ENCODE assay signal across 10 cellular contexts in the genomic region with DNA sequence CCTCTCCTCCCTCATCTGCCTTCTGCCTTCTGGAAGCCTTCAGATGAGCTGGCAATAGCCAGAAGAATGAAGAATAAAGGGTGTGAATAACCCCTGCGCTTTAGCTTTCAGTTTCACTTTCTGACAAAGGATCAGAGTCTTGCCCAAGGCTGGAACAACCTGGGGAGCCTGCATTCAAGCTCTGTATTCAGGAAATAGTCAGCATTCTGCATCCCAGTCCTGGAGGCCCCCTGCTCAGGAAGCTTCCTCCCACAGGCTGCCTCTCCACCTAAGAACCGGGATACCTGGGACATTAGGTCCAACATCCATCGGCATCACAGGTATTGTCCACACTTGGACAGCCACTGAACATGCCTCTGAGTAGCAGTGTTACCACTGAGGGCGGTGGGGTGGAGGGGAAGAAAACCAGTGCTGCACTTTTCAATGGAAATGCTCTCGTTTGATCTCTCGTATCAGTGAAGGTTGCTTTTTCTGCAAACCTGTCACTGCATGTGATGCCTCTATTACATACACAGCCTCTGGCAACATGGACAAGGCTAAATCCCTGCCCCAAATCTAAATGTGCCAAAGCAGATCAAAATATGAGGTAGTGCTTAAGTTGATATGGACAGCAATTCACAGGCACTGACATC. TPM values are rescaled to one million over a fixed set of nuclear protein-coding genes. Genes with fewer than 3 reads are reported as not detected.
DNase-seq lines count a peak whose midpoint lies in the region; ATAC-seq and TF ChIP-seq lines count a peak whose summit lies in the region.
"Had no signal": no experiment of that assay in that cellular context is flagged by ENCODE, and none has a peak within 500 bp of the region (broad histone marks: within the 10 kb centered on the region; RNA-seq: fewer than 3 reads in every experiment).

No MANE protein-coding gene starts in this region.

- POLR2A ChIA-PET in CD8-positive, alpha-beta T cell (lab: Charles Lee), result no interaction called here
- POLR2A ChIA-PET in activated CD8-positive, alpha-beta T cell treated with anti-CD3 and anti-CD28 coated beads for 36 hours (lab: Charles Lee), result no interaction called here

- no peaks in the 10 kb centered on the region for H3K27me3 Mint-ChIP-seq in CD8-positive, alpha-beta T cell (ENCODE audit: low read depth)
- H3K27me3 Mint-ChIP-seq in activated CD8-positive, alpha-beta T cell treated with anti-CD3 and anti-CD28 coated beads for 36 hours, result no peaks in the 10 kb centered on the region

- peaks cover 12% of the 10 kb centered on the region for H3K4me1 Mint-ChIP-seq in CD8-positive, alpha-beta T cell (ENCODE audit: low read depth)
- peaks cover 7% of the 10 kb centered on the region for H3K4me1 Mint-ChIP-seq in activated CD8-positive, alpha-beta T cell treated with anti-CD3 and anti-CD28 coated beads for 36 hours (ENCODE audit: low read depth)

- no peaks in the 10 kb centered on the region for H3K4me1 ChIP-seq in CD8-positive, alpha-beta T cell (ENCODE audit: insufficient read depth, low read length)

- ATAC-seq in CD8-positive, alpha-beta T cell, result no peak
- ATAC-seq in HG03045 (IDR thresholded peaks at IDR 0.05; ENCODE audit: unreplicated experiment), result peak; percentile 49
- peak; percentile 27 for ATAC-seq in activated CD8-positive, alpha-beta T cell treated with anti-CD3 and anti-CD28 coated beads for 36 hours

- H3K27ac ChIP-seq in CD8-positive, alpha-beta T cell (ENCODE audit: low read depth, low read length), result no peak overlapping the region
- H3K27ac ChIP-seq: PC-9 had no signal

- no peak for DNase-seq in CD8-positive, alpha-beta T cell
- DNase-seq in activated CD8-positive, alpha-beta T cell treated with anti-CD3 and anti-CD28 coated beads for 36 hours, result no peak
- DNase-seq in iris pigment epithelial cell (ENCODE audit: low read depth), result peak; percentile 43
- DNase-seq in SHP77 (lab: John Stamatoyannopoulos, UW), result no peak
- DNase-seq in Kasumi-1 (lab: John Stamatoyannopoulos, UW), result no peak
- no peak for DNase-seq in NAMALWA (ENCODE audit: low spot score)
- DNase-seq in HuH-7 (ENCODE audit: low spot score), result no peak
- DNase-seq: PC-9; stimulated activated CD4-positive, alpha-beta T cell treated with anti-CD3 and anti-CD28 coated beads, Interleukin-12 subunit alpha, Interleukin-12 subunit beta, amount 100 ng/mL, for 4 hours had no signal

- no peaks in the 10 kb centered on the region for H3K9me3 ChIP-seq in CD8-positive, alpha-beta T cell (ENCODE audit: low read length)

- no peak overlapping the region for H3K4me3 ChIP-seq in CD8-positive, alpha-beta T cell (ENCODE audit: low read depth, low read length)
- H3K4me3 ChIP-seq: PC-9 had no signal

- no peaks in the 10 kb centered on the region for H3K9me3 Mint-ChIP-seq in CD8-positive, alpha-beta T cell
- H3K9me3 Mint-ChIP-seq in activated CD8-positive, alpha-beta T cell treated with anti-CD3 and anti-CD28 coated beads for 36 hours, result no peaks in the 10 kb centered on the region

- TF ChIP-seq CTCF in CD8-positive, alpha-beta T cell (IDR thresholded peaks at IDR 0.05), result no peak
- TF ChIP-seq CTCF in activated CD8-positive, alpha-beta T cell treated with anti-CD3 and anti-CD28 coated beads for 36 hours (IDR thresholded peaks at IDR 0.05), result no peak

- H3K4me3 Mint-ChIP-seq in CD8-positive, alpha-beta T cell, result peak overlapping the region; percentile 26
- H3K4me3 Mint-ChIP-seq in activated CD8-positive, alpha-beta T cell treated with anti-CD3 and anti-CD28 coated beads for 36 hours, result no peak overlapping the region

- intact Hi-C loops in CD8-positive, alpha-beta T cell (cut with DNase I, micrococcal nuclease), result no loop called here
- intact Hi-C loops in activated CD8-positive, alpha-beta T cell treated with anti-CD3 and anti-CD28 coated beads for 36 hours (cut with micrococcal nuclease), result no loop called here

- H3K36me3 ChIP-seq in CD8-positive, alpha-beta T cell (ENCODE audit: insufficient read depth, low read length), result no peaks in the 10 kb centered on the region

- CTCF ChIA-PET in CD8-positive, alpha-beta T cell (lab: Charles Lee), result no interaction called here
- CTCF ChIA-PET in activated CD8-positive, alpha-beta T cell treated with anti-CD3 and anti-CD28 coated beads for 36 hours (lab: Charles Lee), result no interaction called here

- H3K27me3 ChIP-seq in CD8-positive, alpha-beta T cell (ENCODE audit: insufficient read depth, low read length), result no peaks in the 10 kb centered on the region

- no peak overlapping the region for H3K27ac Mint-ChIP-seq in CD8-positive, alpha-beta T cell
- H3K27ac Mint-ChIP-seq in activated CD8-positive, alpha-beta T cell treated with anti-CD3 and anti-CD28 coated beads for 36 hours, result no peak overlapping the region

- no peaks in the 10 kb centered on the region for H3K36me3 Mint-ChIP-seq in CD8-positive, alpha-beta T cell
- H3K36me3 Mint-ChIP-seq in activated CD8-positive, alpha-beta T cell treated with anti-CD3 and anti-CD28 coated beads for 36 hours (ENCODE audit: low read depth), result no peaks in the 10 kb centered on the region

RNA-seq across cellular contexts. Expression of a gene that starts 39.8 kb away (rescaled TPM):
- total RNA-seq in CD8-positive, alpha-beta T cell, result 1 to 10 TPM; 3.1 to 3.6 TPM
- total RNA-seq in activated CD8-positive, alpha-beta T cell treated with anti-CD3 and anti-CD28 coated beads for 36 hours, result 10 to 100 TPM; 15.3 to 15.7 TPM
